8 cellular contexts compared by ENCODE assay signal in the genomic region with DNA sequence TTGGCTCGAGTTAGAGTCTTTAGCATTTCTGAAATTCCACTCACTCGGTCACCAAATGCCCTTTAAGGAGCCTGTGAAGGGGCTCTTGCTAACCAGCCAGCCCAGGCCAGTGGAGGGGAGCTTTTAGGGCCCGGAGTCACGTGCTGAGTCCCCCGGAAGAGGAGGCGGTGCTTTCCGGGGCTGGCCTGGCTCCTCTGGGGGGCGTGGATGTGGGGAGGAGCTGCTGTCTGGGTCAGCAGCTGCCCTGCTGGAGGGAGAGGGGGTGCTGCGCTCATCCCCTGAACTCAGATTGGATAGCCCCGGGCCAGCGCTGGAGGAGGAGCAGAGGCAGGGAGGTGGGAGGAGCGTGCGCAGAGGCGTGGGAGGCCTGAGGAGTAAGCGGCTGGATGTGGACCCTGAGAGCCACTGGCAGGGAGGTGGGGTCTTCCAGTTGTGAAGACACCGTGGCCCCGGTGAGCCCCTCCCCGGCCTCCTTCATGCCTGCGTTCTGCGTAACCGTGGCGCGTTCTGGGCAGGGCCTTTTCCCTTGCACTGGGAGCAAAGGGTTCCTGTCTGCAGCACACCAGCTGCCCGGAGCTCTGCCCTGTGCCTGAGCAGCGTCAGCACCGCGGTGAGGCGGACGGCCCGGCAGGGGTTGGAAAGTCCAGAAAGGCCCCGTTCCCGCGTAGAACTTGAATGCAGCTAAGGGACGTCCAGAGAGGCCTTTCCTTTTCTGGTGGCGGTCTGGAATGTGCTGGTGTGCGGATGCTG. TPM values are rescaled to one million over a fixed set of nuclear protein-coding genes. Genes with fewer than 3 reads are reported as not detected.
A peak's percentile ranks its signal among the peaks of the same experiment; 100 is the strongest.
DNase-seq lines count a peak whose midpoint lies in the region; ATAC-seq and TF ChIP-seq lines count a peak whose summit lies in the region.

No MANE protein-coding gene starts in this region.

- TF ChIP-seq EP300 in esophagus muscularis mucosa (IDR thresholded peaks at IDR 0.05), result no peak

- TF ChIP-seq POLR2A in esophagus muscularis mucosa (IDR thresholded peaks at IDR 0.05; ENCODE audit: low read depth), result no peak

- TF ChIP-seq CTCF in LNCaP clone FGC (IDR thresholded peaks at IDR 0.05; ENCODE audit: control insufficient read depth, extremely low read depth, insufficient read depth) (no peak), esophagus muscularis mucosa (IDR thresholded peaks at IDR 0.05) (peak in 1 of 3 experiments; percentile 18)

- no peaks in the 10 kb centered on the region for H3K27me3 ChIP-seq in esophagus muscularis mucosa
- no peaks in the 10 kb centered on the region for H3K27me3 ChIP-seq in mononuclear cell (ENCODE audit: insufficient read depth, low read length)

- H3K4me3 ChIP-seq in LNCaP clone FGC (ENCODE audit: low read depth, low read length) (peak overlapping the region; percentile 9), esophagus muscularis mucosa (peak overlapping the region; percentile 53 to 57 (median 56)), mononuclear cell (ENCODE audit: low read length) (peak overlapping the region; percentile 22)

- peak; percentile 89 for ATAC-seq in GM19025 (IDR thresholded peaks at IDR 0.05; ENCODE audit: low read depth, unreplicated experiment)

- peak overlapping the region; percentile 65 to 84 (median 76) for H3K27ac ChIP-seq in esophagus muscularis mucosa (replicated peaks in 1 of 4)

- H3K9me3 ChIP-seq in esophagus muscularis mucosa, result no peaks in the 10 kb centered on the region
- no peaks in the 10 kb centered on the region for H3K9me3 ChIP-seq in mononuclear cell (ENCODE audit: low read depth, low read length)

- peaks cover 14 to 46% (median 39%) of the 10 kb centered on the region in 4 donors for H3K36me3 ChIP-seq in esophagus muscularis mucosa

- DNase-seq in LNCaP clone FGC (ENCODE audit: low read depth) (no peak), activated T-helper 1 cell treated with Interleukin-2 at 50 U/mL for 16 hours (ENCODE audit: low read depth) (peak; percentile 42), esophagus muscularis mucosa (ENCODE audit: extremely low spot score) (peak; percentile 98), MV-4-11 (lab: John Stamatoyannopoulos, UW) (no peak), DMS153 treated with DMSO at 0.1 percent for 48 hours (lab: John Stamatoyannopoulos, UW; ENCODE audit: unreplicated experiment) (no peak)
- peak; percentile 23 to 27 for DNase-seq in stimulated activated CD8-positive, alpha-beta memory T cell treated with anti-CD3 and anti-CD28 coated beads, Interleukin-4, amount 100 ng/mL, for 1 hour (ENCODE audit: low read depth in 2 of 2, low spot score in 1 of 2)

- 1% methylated on average over 18 of the region's 36 CpGs for WGBS in esophagus muscularis mucosa

- H3K4me1 ChIP-seq in esophagus muscularis mucosa (peaks cover 32 to 53% (median 44%) of the 10 kb centered on the region in 4 donors), mononuclear cell (ENCODE audit: insufficient read depth, low read length) (peaks cover 49% of the 10 kb centered on the region)

- intact Hi-C loops in esophagus muscularis mucosa (cut with DNase I), result loop anchor here (1.0 to 5.0 kb wide), 3 partner anchors 20 to 57 kb away; a partner anchor contains a TSS

RNA-seq across cellular contexts. Expression of a gene that starts 19.7 kb away (rescaled TPM):
- 10 to 100 TPM; 54.5 to 63.1 (median 59.8) TPM for total RNA-seq in esophagus muscularis mucosa
- 33.8 TPM for total RNA-seq in mononuclear cell

RNA-seq across cellular contexts. Expression of a gene that starts 37.6 kb away (rescaled TPM):
- 10 to 100 TPM in 3 of 4 donors, 1 to 10 TPM in 1; 8.9 to 16.5 (median 13.1) TPM for total RNA-seq in esophagus muscularis mucosa
- 16.0 TPM for total RNA-seq in mononuclear cell

Comparison
In these comparisons a context has a peak if more than half of its experiments do, and no peak if none do; other contexts are left out.
1. DNase-seq: peak in activated T-helper 1 cell treated with Interleukin-2 at 50 U/mL for 16 hours (single experiment), esophagus muscularis mucosa (single experiment) and stimulated activated CD8-positive, alpha-beta memory T cell treated with anti-CD3 and anti-CD28 coated beads, Interleukin-4, amount 100 ng/mL, for 1 hour (2 of 2); none in LNCaP clone FGC (single experiment), MV-4-11 (single experiment) and DMS153 treated with DMSO at 0.1 percent for 48 hours (single experiment).
2. Peak in every context shown above with its lines, with median percentiles within 50 percentile points of each other: H3K4me3 ChIP-seq.